ENCODE assay signal across 21 cellular contexts in the genomic region with DNA sequence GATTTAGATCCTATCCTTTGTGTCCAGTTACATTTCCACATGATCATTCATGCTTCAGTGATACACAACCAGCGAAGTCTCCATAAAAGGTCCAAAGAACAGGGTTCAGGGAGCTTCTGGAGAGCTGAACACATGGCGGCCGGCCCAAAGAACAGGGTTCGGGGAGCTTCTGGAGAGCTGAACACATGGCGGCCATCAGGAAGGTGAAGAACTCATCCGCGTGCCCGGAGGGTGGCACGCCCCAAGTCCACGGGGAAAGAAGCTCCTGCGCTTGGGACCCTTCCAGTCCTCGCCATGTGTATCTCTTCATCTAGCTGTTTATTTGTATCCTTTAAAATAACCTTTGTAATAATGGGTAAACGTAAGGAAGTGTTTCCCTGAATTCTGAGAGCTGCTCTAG.
"Had no signal": no experiment of that assay in that cellular context is flagged by ENCODE, and none has a peak within 500 bp of the region (broad histone marks: within the 10 kb centered on the region; RNA-seq: fewer than 3 reads in every experiment).

No MANE protein-coding gene starts in this region.

- H3K4me1 ChIP-seq: suprapubic skin, transverse colon, vagina had no signal

- H3K27ac ChIP-seq: suprapubic skin, transverse colon, vagina had no signal

- DNase-seq: activated CD4-positive, alpha-beta memory T cell treated with anti-CD3 and anti-CD28 coated beads, Interleukin-2, amount 10 ng/mL, durations not matched to agents 7 days and 5 days; activated CD4-positive, alpha-beta T cell treated with anti-CD3 and anti-CD28 coated beads, Interleukin-2, amount 10 ng/mL, durations not matched to agents 24 days and 14 days; activated CD4-positive, CD25-positive, alpha-beta regulatory T cell; activated effector memory CD4-positive, alpha-beta T cell treated with Interleukin-2 at 50 U/mL for 16 hours; activated naive CD4-positive, alpha-beta T cell treated with anti-CD3 and anti-CD28 coated beads for 36 hours; activated naive CD8-positive, alpha-beta T cell treated with anti-CD3 and anti-CD28 coated beads, Interleukin-2, amount 10 ng/mL, durations not matched to agents 7 days and 5 days; activated T-cell treated with anti-CD3 and anti-CD28 coated beads, Interleukin-2, amount 50 U/mL, for 72 hours; amniotic stem cell; cerebellar nuclear complex; cortex of kidney; erythroblast; foreskin melanocyte; glutamatergic neuron; hippocampal formation; left ventricle myocardium superior; nucleus accumbens; SW 1271; T-helper 17 cell; transverse colon had no signal

- ATAC-seq: activated T-cell treated with anti-CD3 and anti-CD28 coated beads, Interleukin-2, amount 50 U/mL, for 72 hours; left ventricle myocardium superior; T-helper 17 cell had no signal

- H3K9me3 ChIP-seq: suprapubic skin, transverse colon, vagina had no signal

- H3K36me3 ChIP-seq: suprapubic skin, transverse colon, vagina had no signal

- H3K4me3 ChIP-seq: suprapubic skin, transverse colon, vagina had no signal

- H3K27me3 ChIP-seq: suprapubic skin, transverse colon, vagina had no signal
